ENCODE assay signal across 12 cellular contexts in genomic region chr6:33319939-33320314, GRCh38. TPM values are rescaled to one million over a fixed set of nuclear protein-coding genes. Genes with fewer than 3 reads are reported as not detected.
DNase-seq lines count a peak whose midpoint lies in the region; ATAC-seq and TF ChIP-seq lines count a peak whose summit lies in the region.
"Had no signal": no experiment of that assay in that cellular context is flagged by ENCODE, and none has a peak within 500 bp of the region (broad histone marks: within the 10 kb centered on the region; RNA-seq: fewer than 3 reads in every experiment).

No MANE protein-coding gene starts in this region.

- POLR2A ChIA-PET in CD8-positive, alpha-beta memory T cell (lab: Charles Lee), result interaction anchor here (0.6 kb wide), 1 partner anchor 22 kb away, joined by 4 read pairs; no protein-coding TSS in a partner anchor
- POLR2A ChIA-PET in Panc1 (lab: Charles Lee), result no interaction called here

- no peak for TF ChIP-seq EP300 in sigmoid colon (IDR thresholded peaks at IDR 0.05)

- peaks cover 70% of the 10 kb centered on the region for H3K4me1 ChIP-seq in CD8-positive, alpha-beta memory T cell (ENCODE audit: insufficient read depth, low read length)
- H3K4me1 ChIP-seq in Panc1 (ENCODE audit: control insufficient read depth, insufficient read depth, low read length), result peaks cover 59% of the 10 kb centered on the region
- peaks cover 0 to 76% (median 62%) of the 10 kb centered on the region in 4 donors for H3K4me1 ChIP-seq in sigmoid colon

- no peak overlapping the region for H3K4me3 ChIP-seq in CD8-positive, alpha-beta memory T cell (ENCODE audit: low read length)
- H3K4me3 ChIP-seq in Panc1 (ENCODE audit: low read depth in 2 of 2, low read length in 2 of 2) (peak overlapping the region; percentile 65 to 81), sigmoid colon (no peak overlapping the region)
- H3K4me3 ChIP-seq: ovary, SK-N-MC had no signal

- H3K4me1 Mint-ChIP-seq in CD8-positive, alpha-beta memory T cell, result peaks cover 71 to 90% (median 76%) of the 10 kb centered on the region in 3 donors
- H3K4me1 Mint-ChIP-seq in effector memory CD8-positive, alpha-beta T cell (ENCODE audit: low read depth in 2 of 2), result peaks cover 68 to 80% of the 10 kb centered on the region in 2 donors

- DNase-seq in CD8-positive, alpha-beta memory T cell, result no peak
- DNase-seq in Panc1 (ENCODE audit: low read depth, low spot score), result no peak
- no peak for DNase-seq in effector memory CD8-positive, alpha-beta T cell
- no peak for DNase-seq in sigmoid colon
- DNase-seq in GM03348 (ENCODE audit: low spot score), result no peak
- no peak for DNase-seq in EL
- DNase-seq: NCI-H2029 treated with DMSO at 0.1 percent for 48 hours had no signal

- in situ Hi-C loops in Panc1 (cut with HindIII; ENCODE audit: low pct_unique_long_range_greater_than_20kb, low sequenced_read_pairs), result no loop called here

- no peaks in the 10 kb centered on the region for H3K27me3 ChIP-seq in CD8-positive, alpha-beta memory T cell (ENCODE audit: insufficient read depth, low read length, poor library complexity, severe bottlenecking)
- H3K27me3 ChIP-seq in Panc1 (ENCODE audit: control insufficient read depth, insufficient read depth, low read length) (no peaks in the 10 kb centered on the region), sigmoid colon (no peaks in the 10 kb centered on the region)
- H3K27me3 ChIP-seq: ovary had no signal

- 88 to 89% methylated on average over 3 of the region's 3 CpGs for WGBS in sigmoid colon, 2 donors

- H3K27ac Mint-ChIP-seq in CD8-positive, alpha-beta memory T cell, result peak overlapping the region in 5 of 8 donors; percentile 51 to 95 (median 90)
- H3K27ac Mint-ChIP-seq in effector memory CD8-positive, alpha-beta T cell, result peak overlapping the region in 1 of 2 donors; percentile 83

- H3K27ac ChIP-seq in CD8-positive, alpha-beta memory T cell (ENCODE audit: low read depth, low read length), result peak overlapping the region; percentile 18
- peak overlapping the region; percentile 89 for H3K27ac ChIP-seq in Panc1 (ENCODE audit: low read length)
- peak overlapping the region; percentile 20 to 46 (median 34) for H3K27ac ChIP-seq in sigmoid colon
- H3K27ac ChIP-seq: ovary had no signal

- intact Hi-C loops in Panc1 (cut with micrococcal nuclease; ENCODE audit: unreplicated experiment), result no loop called here
- intact Hi-C loops in sigmoid colon (cut with DNase I), result loop anchor here (5.0 kb wide), 1 partner anchor 107 kb away; no protein-coding TSS in a partner anchor

- TF ChIP-seq POLR2A in sigmoid colon (IDR thresholded peaks at IDR 0.05), result no peak

- peak overlapping the region; percentile 43 to 100 (median 94) for H3K4me3 Mint-ChIP-seq in CD8-positive, alpha-beta memory T cell
- peak overlapping the region; percentile 95 to 99 for H3K4me3 Mint-ChIP-seq in effector memory CD8-positive, alpha-beta T cell

- no peak for ATAC-seq in Panc1
- no peak for ATAC-seq in effector memory CD8-positive, alpha-beta T cell (replicated peaks)
- ATAC-seq in GM21515 (IDR thresholded peaks at IDR 0.05; ENCODE audit: unreplicated experiment), result no peak
- no peak for ATAC-seq in HG02840 (IDR thresholded peaks at IDR 0.05; ENCODE audit: low FRiP score, unreplicated experiment)
- ATAC-seq: activated naive CD4-positive, alpha-beta T cell treated with anti-CD3 and anti-CD28 coated beads, Interleukin-2, amount 50 U/mL, for 72 hours had no signal

- H3K36me3 ChIP-seq in CD8-positive, alpha-beta memory T cell (ENCODE audit: insufficient read depth, low read length), result peaks cover 38% of the 10 kb centered on the region
- H3K36me3 ChIP-seq in Panc1 (ENCODE audit: control insufficient read depth, insufficient read depth, low read length) (peaks cover 18% of the 10 kb centered on the region), sigmoid colon (peaks cover 14 to 30% (median 22%) of the 10 kb centered on the region in 4 donors)
- H3K36me3 ChIP-seq: ovary had no signal

- H3K36me3 Mint-ChIP-seq in CD8-positive, alpha-beta memory T cell, result peaks cover 14 to 59% (median 15%) of the 10 kb centered on the region in 3 donors
- H3K36me3 Mint-ChIP-seq in effector memory CD8-positive, alpha-beta T cell (ENCODE audit: insufficient read depth), result peaks cover 63% of the 10 kb centered on the region

- no peaks in the 10 kb centered on the region for H3K9me3 Mint-ChIP-seq in CD8-positive, alpha-beta memory T cell
- no peaks in the 10 kb centered on the region for H3K9me3 Mint-ChIP-seq in effector memory CD8-positive, alpha-beta T cell
- H3K9me3 Mint-ChIP-seq: activated naive CD4-positive, alpha-beta T cell treated with anti-CD3 and anti-CD28 coated beads, Interleukin-2, amount 50 U/mL, for 72 hours had no signal

- no TSS peak for BruUV-seq in Panc1 (replicated peaks; lab: Mats Ljungman, UMichigan)

- no peak for TF ChIP-seq CTCF in Panc1 (IDR thresholded peaks at IDR 0.05)
- no peak for TF ChIP-seq CTCF in sigmoid colon (IDR thresholded peaks at IDR 0.05)

- H3K27me3 Mint-ChIP-seq in CD8-positive, alpha-beta memory T cell, result peaks cover 0 to 3% of the 10 kb centered on the region in 2 donors
- H3K27me3 Mint-ChIP-seq in effector memory CD8-positive, alpha-beta T cell, result no peaks in the 10 kb centered on the region

- no peaks in the 10 kb centered on the region for H3K9me3 ChIP-seq in CD8-positive, alpha-beta memory T cell (ENCODE audit: low read length)
- H3K9me3 ChIP-seq in Panc1 (ENCODE audit: control insufficient read depth, insufficient read depth, low read depth, low read length) (no peaks in the 10 kb centered on the region), sigmoid colon (no peaks in the 10 kb centered on the region)
- H3K9me3 ChIP-seq: ovary had no signal

- CTCF ChIA-PET in CD8-positive, alpha-beta memory T cell (lab: Charles Lee), result interaction anchor here (1.0 to 4.4 kb wide), 3 partner anchors 25 to 76 kb away, joined by 3 to 52 read pairs (median 3); partner anchors contain the start of gene B3GALT4
- CTCF ChIA-PET in Panc1 (lab: Charles Lee), result no interaction called here

RNA-seq across cellular contexts. Expression of gene ZBTB22, which starts 2.4 kb away (rescaled TPM):
- total RNA-seq in CD8-positive, alpha-beta memory T cell, result 1 to 10 TPM; 6.9 to 7.8 TPM
- polyA plus RNA-seq in CD8-positive, alpha-beta memory T cell, result 12.7 TPM
- total RNA-seq in Panc1 (2021; ENCODE audit: unreplicated experiment), result 16.0 TPM
- 16.4 TPM for polyA plus RNA-seq in Panc1 (2012; ENCODE audit: insufficient read length)
- total RNA-seq in sigmoid colon, result 10 to 100 TPM in 3 of 4 donors, 1 to 10 TPM in 1; 9.4 to 13.2 (median 12.7) TPM
- polyA plus RNA-seq in sigmoid colon, result 10 to 100 TPM; 11.3 to 19.2 (median 16.1) TPM

RNA-seq across cellular contexts. Expression of gene DAXX, which starts 2.8 kb away (rescaled TPM):
- 100 to 1,000 TPM in 1 of 2 experiments, 10 to 100 TPM in 1; 88.2 to 106 TPM for total RNA-seq in CD8-positive, alpha-beta memory T cell
- polyA plus RNA-seq in CD8-positive, alpha-beta memory T cell, result 152 TPM
- total RNA-seq in Panc1 (2021; ENCODE audit: unreplicated experiment) (77.6 TPM), sigmoid colon (10 to 100 TPM; 37.1 to 52.3 (median 48.3) TPM)
- 81.1 TPM for polyA plus RNA-seq in Panc1 (2012; ENCODE audit: insufficient read length)
- 10 to 100 TPM; 24.7 to 49.2 (median 33.0) TPM for polyA plus RNA-seq in sigmoid colon

RNA-seq across cellular contexts. Expression of gene TAPBP, which starts 6.0 kb away (rescaled TPM):
- total RNA-seq in CD8-positive, alpha-beta memory T cell, result 100 to 1,000 TPM; 211 to 213 TPM
- polyA plus RNA-seq in CD8-positive, alpha-beta memory T cell, result 500 TPM
- 246 TPM for total RNA-seq in Panc1 (2021; ENCODE audit: unreplicated experiment)
- polyA plus RNA-seq in Panc1 (2012; ENCODE audit: insufficient read length), result 167 TPM
- total RNA-seq in sigmoid colon, result 10 to 100 TPM; 29.8 to 80.0 (median 50.5) TPM
- 100 to 1,000 TPM in 1 of 3 donors, 10 to 100 TPM in 1, 1 to 10 TPM in 1; 7.8 to 114 (median 21.3) TPM for polyA plus RNA-seq in sigmoid colon

RNA-seq across cellular contexts. Expression of gene RGL2, which starts 21.2 kb away (rescaled TPM):
- total RNA-seq in CD8-positive, alpha-beta memory T cell, result 10 to 100 TPM; 20.5 to 22.9 TPM
- 10.4 TPM for polyA plus RNA-seq in CD8-positive, alpha-beta memory T cell
- 84.4 TPM for total RNA-seq in Panc1 (2021; ENCODE audit: unreplicated experiment)
- polyA plus RNA-seq in Panc1 (2012; ENCODE audit: insufficient read length), result 102 TPM
- 10 to 100 TPM; 33.2 to 48.9 (median 37.9) TPM for total RNA-seq in sigmoid colon
- 10 to 100 TPM in 2 of 3 donors, 1 to 10 TPM in 1; 5.8 to 40.2 (median 18.0) TPM for polyA plus RNA-seq in sigmoid colon

RNA-seq across cellular contexts. Expression of gene PFDN6, which starts 30.5 kb away (rescaled TPM):
- total RNA-seq in CD8-positive, alpha-beta memory T cell, result 100 to 1,000 TPM; 118 to 119 TPM
- 37.4 TPM for polyA plus RNA-seq in CD8-positive, alpha-beta memory T cell
- total RNA-seq in Panc1 (2021; ENCODE audit: unreplicated experiment) (101 TPM), sigmoid colon (10 to 100 TPM in 3 of 4 donors, 1 to 10 TPM in 1; 7.5 to 56.1 (median 31.8) TPM)
- polyA plus RNA-seq in Panc1 (2012; ENCODE audit: insufficient read length), result 127 TPM
- 100 to 1,000 TPM; 131 to 173 (median 144) TPM for polyA plus RNA-seq in sigmoid colon

Comparison
In these comparisons a context has a peak if more than half of its experiments do, and no peak if none do; other contexts are left out.
1. H3K27ac ChIP-seq: peak in every context shown above with its lines; median percentile 89 in Panc1; 34 in sigmoid colon; 18 in CD8-positive, alpha-beta memory T cell.
2. H3K4me3 ChIP-seq: peak in Panc1 (2 of 2); none in CD8-positive, alpha-beta memory T cell (single experiment) and sigmoid colon (0 of 4).